In genomic region chr16:17364319-17365210, GRCh38 we compare ENCODE assay signal across 11 cellular contexts.
DNase-seq lines count a peak whose midpoint lies in the region; ATAC-seq lines count a peak whose summit lies in the region.
"Had no signal": no experiment of that assay in that cellular context is flagged by ENCODE, and none has a peak within 500 bp of the region (broad histone marks: within the 10 kb centered on the region; RNA-seq: fewer than 3 reads in every experiment).

No MANE protein-coding gene starts in this region.

- H3K9me3 Mint-ChIP-seq in activated T-helper 2 cell treated with anti-CD3 and anti-CD28 coated beads, Interferon-gamma antibody, Interleukin-2, Interleukin-4, amounts not matched to agents 10 μg/mL and 5 μg/mL and 100 μg/mL, durations not matched to agents 14 hours and 24 hours and 36 hours: no peaks in the 10 kb centered on the region

- intact Hi-C loops in activated T-helper 2 cell treated with anti-CD3 and anti-CD28 coated beads, Interferon-gamma antibody, Interleukin-2, Interleukin-4, amounts not matched to agents 10 μg/mL and 5 μg/mL and 100 μg/mL, durations not matched to agents 14 hours and 24 hours and 36 hours (cut with micrococcal nuclease): loop anchor here (2.0 kb wide), 1 partner anchor 106 kb away; the partner anchor contains the start of gene XYLT1

- H3K27ac Mint-ChIP-seq in activated T-helper 2 cell treated with anti-CD3 and anti-CD28 coated beads, Interferon-gamma antibody, Interleukin-2, Interleukin-4, amounts not matched to agents 10 μg/mL and 5 μg/mL and 100 μg/mL, durations not matched to agents 14 hours and 24 hours and 36 hours: peak overlapping the region; percentile 77

- H3K27me3 Mint-ChIP-seq in activated T-helper 2 cell treated with anti-CD3 and anti-CD28 coated beads, Interferon-gamma antibody, Interleukin-2, Interleukin-4, amounts not matched to agents 10 μg/mL and 5 μg/mL and 100 μg/mL, durations not matched to agents 14 hours and 24 hours and 36 hours (ENCODE audit: low read depth): no peaks in the 10 kb centered on the region

- peaks cover 32% of the 10 kb centered on the region for H3K36me3 Mint-ChIP-seq in activated T-helper 2 cell treated with anti-CD3 and anti-CD28 coated beads, Interferon-gamma antibody, Interleukin-2, Interleukin-4, amounts not matched to agents 10 μg/mL and 5 μg/mL and 100 μg/mL, durations not matched to agents 14 hours and 24 hours and 36 hours (ENCODE audit: low read depth)

- H3K4me3 Mint-ChIP-seq in activated T-helper 2 cell treated with anti-CD3 and anti-CD28 coated beads, Interferon-gamma antibody, Interleukin-2, Interleukin-4, amounts not matched to agents 10 μg/mL and 5 μg/mL and 100 μg/mL, durations not matched to agents 14 hours and 24 hours and 36 hours (ENCODE audit: low read depth): peak overlapping the region; percentile 20

- peaks cover 85% of the 10 kb centered on the region for H3K4me1 Mint-ChIP-seq in activated T-helper 2 cell treated with anti-CD3 and anti-CD28 coated beads, Interferon-gamma antibody, Interleukin-2, Interleukin-4, amounts not matched to agents 10 μg/mL and 5 μg/mL and 100 μg/mL, durations not matched to agents 14 hours and 24 hours and 36 hours (ENCODE audit: low read depth)

- ATAC-seq in GM19463 (IDR thresholded peaks at IDR 0.05; ENCODE audit: unreplicated experiment) (no peak), HG02678 (IDR thresholded peaks at IDR 0.05; ENCODE audit: unreplicated experiment) (no peak)

- peak; percentile 26 to 52 for DNase-seq in stimulated activated CD4-positive, alpha-beta T cell treated with anti-CD3 and anti-CD28 coated beads, Interleukin-2, amount 100 ng/mL, for 24 hours
- no peak for DNase-seq in stimulated activated CD4-positive, alpha-beta T cell treated with anti-CD3 and anti-CD28 coated beads, Interleukin-2, amount 100 ng/mL, for 48 hours
- peak; percentile 62 for DNase-seq in activated T-helper 2 cell treated with anti-CD3 and anti-CD28 coated beads, Interferon-gamma antibody, Interleukin-2, Interleukin-4, amounts not matched to agents 10 μg/mL and 5 μg/mL and 100 μg/mL, durations not matched to agents 14 hours and 24 hours and 36 hours (ENCODE audit: low spot score)
- DNase-seq in kidney glomerular epithelial cell (lab: John Stamatoyannopoulos, UW) (peak; percentile 6), GM19240 (ENCODE audit: insufficient read length, low spot score) (no peak), NCI-H748 treated with DMSO at 0.1 percent for 48 hours (lab: John Stamatoyannopoulos, UW) (no peak)
- DNase-seq: heart right ventricle, NCI-H1105, upper lobe of left lung had no signal

Comparison
In these comparisons a context has a peak if more than half of its experiments do, and no peak if none do; other contexts are left out.
1. DNase-seq: peak in stimulated activated CD4-positive, alpha-beta T cell treated with anti-CD3 and anti-CD28 coated beads, Interleukin-2, amount 100 ng/mL, for 24 hours (2 of 2), activated T-helper 2 cell treated with anti-CD3 and anti-CD28 coated beads, Interferon-gamma antibody, Interleukin-2, Interleukin-4, amounts not matched to agents 10 μg/mL and 5 μg/mL and 100 μg/mL, durations not matched to agents 14 hours and 24 hours and 36 hours (single experiment) and kidney glomerular epithelial cell (single experiment); none in stimulated activated CD4-positive, alpha-beta T cell treated with anti-CD3 and anti-CD28 coated beads, Interleukin-2, amount 100 ng/mL, for 48 hours (0 of 2), GM19240 (single experiment) and NCI-H748 treated with DMSO at 0.1 percent for 48 hours (single experiment).